In the genomic region with DNA sequence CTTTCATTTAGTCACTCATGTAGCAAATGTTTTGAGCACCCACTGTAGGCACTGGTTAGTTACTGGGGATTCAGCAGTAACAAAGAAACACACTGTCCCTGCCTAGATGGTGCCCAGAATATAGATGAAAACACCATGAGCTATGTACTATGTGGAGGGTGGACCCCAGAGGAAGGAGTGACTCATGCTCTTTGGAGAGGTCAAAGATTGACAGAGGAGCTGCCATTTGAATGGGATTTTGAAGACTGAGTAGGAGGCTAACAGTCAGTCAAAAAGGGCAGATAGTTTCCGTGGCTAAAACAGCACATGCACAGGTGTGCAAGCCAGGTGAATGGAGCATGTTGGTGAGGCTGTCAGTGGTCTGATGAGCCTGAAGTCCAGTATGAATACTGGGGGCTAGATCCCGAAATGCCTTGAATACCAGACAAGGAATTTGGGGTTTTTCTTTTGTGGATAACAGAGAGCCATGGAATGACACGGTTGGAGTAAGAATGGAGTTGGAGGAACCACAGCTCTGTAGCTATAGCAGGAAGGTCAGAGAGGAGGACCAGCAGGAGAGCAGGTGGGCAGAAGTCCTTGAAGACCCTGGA, we compare ENCODE assay signal across 8 cellular contexts. TPM values are rescaled to one million over a fixed set of nuclear protein-coding genes. Genes with fewer than 3 reads are reported as not detected.
DNase-seq lines count a peak whose midpoint lies in the region; ATAC-seq and TF ChIP-seq lines count a peak whose summit lies in the region.

No MANE protein-coding gene starts in this region.

- intact Hi-C loops in lower leg skin (cut with DNase I; ENCODE audit: low total_unique reads), result no loop called here

- H3K36me3 Mint-ChIP-seq in activated naive CD8-positive, alpha-beta T cell treated with anti-CD3 and anti-CD28 coated beads, Interleukin-2, amount 10 ng/mL, durations not matched to agents 7 days and 5 days, result peaks cover 33% of the 10 kb centered on the region

- peaks cover 65% of the 10 kb centered on the region for H3K4me1 Mint-ChIP-seq in activated naive CD8-positive, alpha-beta T cell treated with anti-CD3 and anti-CD28 coated beads, Interleukin-2, amount 10 ng/mL, durations not matched to agents 7 days and 5 days

- H3K27ac ChIP-seq in ACC112 (ENCODE audit: low read depth, low read length), result peak overlapping the region; percentile 77

- no peaks in the 10 kb centered on the region for H3K79me2 ChIP-seq in ACC112 (ENCODE audit: control insufficient read depth, insufficient read depth, low read length, unreplicated experiment)

- H3K36me3 ChIP-seq in ACC112 (ENCODE audit: insufficient read depth, low read length), result no peaks in the 10 kb centered on the region

- peak overlapping the region; percentile 94 for H3K27ac Mint-ChIP-seq in activated naive CD8-positive, alpha-beta T cell treated with anti-CD3 and anti-CD28 coated beads, Interleukin-2, amount 10 ng/mL, durations not matched to agents 7 days and 5 days

- no peaks in the 10 kb centered on the region for H3K27me3 ChIP-seq in ACC112 (ENCODE audit: insufficient read depth, low read length)

- POLR2A ChIA-PET in activated naive CD8-positive, alpha-beta T cell treated with anti-CD3 and anti-CD28 coated beads, Interleukin-2, amount 10 ng/mL, durations not matched to agents 7 days and 5 days (lab: Charles Lee), result interaction anchor here (1.1 to 3.9 kb wide), 9 partner anchors 14 to 47 kb away, joined by 3 to 23 read pairs (median 9); no protein-coding TSS in a partner anchor

- H3K4me3 Mint-ChIP-seq in activated naive CD8-positive, alpha-beta T cell treated with anti-CD3 and anti-CD28 coated beads, Interleukin-2, amount 10 ng/mL, durations not matched to agents 7 days and 5 days, result peak overlapping the region; percentile 58

- peak overlapping the region; percentile 18; the same call in 1 of the 2 replicates for H3K4me3 ChIP-seq in ACC112 (ENCODE audit: low read depth, low read length)
- no peak overlapping the region for H3K4me3 ChIP-seq in lower leg skin (ENCODE audit: low read depth, poor library complexity, severe bottlenecking)

- peak; percentile 44 for TF ChIP-seq POLR2A in GM19099 (IDR thresholded peaks at IDR 0.05; ENCODE audit: extremely low read depth, insufficient read length, low read depth)
- no peak for TF ChIP-seq POLR2A in lower leg skin (IDR thresholded peaks at IDR 0.05)

- peaks cover 6% of the 10 kb centered on the region for H3K9me3 Mint-ChIP-seq in activated naive CD8-positive, alpha-beta T cell treated with anti-CD3 and anti-CD28 coated beads, Interleukin-2, amount 10 ng/mL, durations not matched to agents 7 days and 5 days

- H3K4me1 ChIP-seq in ACC112 (ENCODE audit: control insufficient read depth, insufficient read depth, low read length, unreplicated experiment), result peaks cover 30% of the 10 kb centered on the region

- DNase-seq in activated naive CD8-positive, alpha-beta T cell treated with anti-CD3 and anti-CD28 coated beads, Interleukin-2, amount 10 ng/mL, durations not matched to agents 7 days and 5 days, result no peak
- DNase-seq in stimulated activated CD4-positive, alpha-beta T cell treated with anti-CD3 and anti-CD28 coated beads, Interleukin-1b, Interleukin-23, amount 100 ng/mL, for 48 hours, result peak; percentile 62
- DNase-seq in lower leg skin (ENCODE audit: low spot score in 2 of 2) (no peak), NCI-H1105 treated with DMSO at 0.1 percent for 48 hours (lab: John Stamatoyannopoulos, UW) (no peak), SHP77 (lab: John Stamatoyannopoulos, UW) (no peak)

- ATAC-seq in HG03571 (IDR thresholded peaks at IDR 0.05; ENCODE audit: unreplicated experiment), result peak; percentile 36
- peak; percentile 46 for ATAC-seq in activated naive CD8-positive, alpha-beta T cell treated with anti-CD3 and anti-CD28 coated beads, Interleukin-2, amount 10 ng/mL, durations not matched to agents 7 days and 5 days (ENCODE audit: low read depth)

- H2AFZ ChIP-seq in ACC112 (ENCODE audit: low read length, unreplicated experiment), result peak overlapping the region; percentile 63

- H3K27me3 Mint-ChIP-seq in activated naive CD8-positive, alpha-beta T cell treated with anti-CD3 and anti-CD28 coated beads, Interleukin-2, amount 10 ng/mL, durations not matched to agents 7 days and 5 days, result no peaks in the 10 kb centered on the region

- no peak for TF ChIP-seq CTCF in lower leg skin (IDR thresholded peaks at IDR 0.05)

- 72% methylated on average over 3 of the region's 3 CpGs for whole genome bisulfite sequencing in lower leg skin, 2 donors

RNA-seq across cellular contexts. Expression of a gene that starts 6.1 kb away (rescaled TPM):
- total RNA-seq in activated naive CD8-positive, alpha-beta T cell treated with anti-CD3 and anti-CD28 coated beads, Interleukin-2, amount 10 ng/mL, durations not matched to agents 7 days and 5 days, result 10 to 100 TPM; 27.2 to 27.5 TPM
- under 1 TPM; 0.15 to 0.58 (median 0.37) TPM for total RNA-seq in lower leg skin

Comparison
In these comparisons a context has a peak if more than half of its experiments do, and no peak if none do; other contexts are left out.
1. RNA of a gene that starts 6.1 kb away (total RNA-seq): 27.2 to 27.5 TPM in activated naive CD8-positive, alpha-beta T cell treated with anti-CD3 and anti-CD28 coated beads, Interleukin-2, amount 10 ng/mL, durations not matched to agents 7 days and 5 days; 0.15 to 0.58 TPM in lower leg skin; every median in the first group is over 10 times any median in the second.